ENCODE assay signal across 9 cellular contexts in genomic region chr2:96203130-96204028, GRCh38. TPM values are rescaled to one million over a fixed set of nuclear protein-coding genes. Genes with fewer than 3 reads are reported as not detected.
A peak's percentile ranks its signal among the peaks of the same experiment; 100 is the strongest.
DNase-seq lines count a peak whose midpoint lies in the region; TF ChIP-seq lines count a peak whose summit lies in the region.
"Had no signal": no experiment of that assay in that cellular context is flagged by ENCODE, and none has a peak within 500 bp of the region (broad histone marks: within the 10 kb centered on the region; RNA-seq: fewer than 3 reads in every experiment).

No MANE protein-coding gene starts in this region.

- H3K4me3 ChIP-seq in DOHH2 (ENCODE audit: low read length) (peak overlapping the region; percentile 78), osteoblast (ENCODE audit: insufficient read depth, low read length) (peak overlapping the region; percentile 27), testis (no peak overlapping the region)

- H3K79me2 ChIP-seq in DOHH2 (ENCODE audit: control insufficient read depth, low read length) = peaks cover 100% of the 10 kb centered on the region
- peaks cover 97% of the 10 kb centered on the region for H3K79me2 ChIP-seq in osteoblast (ENCODE audit: insufficient read depth, low read length)

- H3F3A ChIP-seq in DOHH2 (ENCODE audit: control insufficient read depth, insufficient read depth) = peaks cover 11% of the 10 kb centered on the region

- H3K4me1 ChIP-seq in DOHH2 (ENCODE audit: control insufficient read depth, low read length) = peaks cover 77% of the 10 kb centered on the region
- H3K4me1 ChIP-seq in osteoblast (ENCODE audit: insufficient read depth, low read length) = peaks cover 55% of the 10 kb centered on the region
- peaks cover 30% of the 10 kb centered on the region for H3K4me1 ChIP-seq in testis

- H2AFZ ChIP-seq in osteoblast (ENCODE audit: low read length) = no peak overlapping the region

- WGBS in testis, 2 donors = 81 to 83% methylated on average over 9 of the region's 9 CpGs

- H4K20me1 ChIP-seq in DOHH2 (ENCODE audit: control insufficient read depth, insufficient read depth, low read depth, low read length) (peaks cover 76% of the 10 kb centered on the region), osteoblast (ENCODE audit: insufficient read depth, low read length) (peaks cover 46% of the 10 kb centered on the region)

- peak; percentile 54 for DNase-seq in NCI-H82 treated with DMSO at 0.1 percent for 48 hours (lab: John Stamatoyannopoulos, UW; ENCODE audit: unreplicated experiment)
- DNase-seq in dermis microvascular lymphatic vessel endothelial cell (ENCODE audit: low read depth in 2 of 2) = peak; percentile 12 to 31
- DNase-seq in osteoblast (ENCODE audit: insufficient read length, low spot score, missing footprints) = no peak
- DNase-seq in Ammon's horn (ENCODE audit: low spot score) = no peak
- no peak for DNase-seq in DMS53 (lab: John Stamatoyannopoulos, UW)
- no peak for DNase-seq in NCI-H146 (lab: John Stamatoyannopoulos, UW)
- DNase-seq in testis = no peak
- DNase-seq: stimulated activated CD4-positive, alpha-beta T cell treated with anti-CD3 and anti-CD28 coated beads, Interleukin-2, amount 100 ng/mL, for 48 hours had no signal

- H3K27ac ChIP-seq in DOHH2 (ENCODE audit: low read depth, low read length) (no peak overlapping the region), osteoblast (ENCODE audit: low read depth, low read length) (peak overlapping the region; percentile 38), testis (peak overlapping the region in 1 of 2 donors; percentile 2)

- TF ChIP-seq POLR2A in testis (IDR thresholded peaks at IDR 0.05) = no peak

- TF ChIP-seq CTCF in DOHH2 (IDR thresholded peaks at IDR 0.05; ENCODE audit: low read depth, low read length, poor library complexity, severe bottlenecking) = no peak
- no peak for TF ChIP-seq CTCF in osteoblast (IDR thresholded peaks at IDR 0.05; ENCODE audit: extremely low read depth, low read depth, low read length)
- no peak for TF ChIP-seq CTCF in testis (IDR thresholded peaks at IDR 0.05)

- H3K9me2 ChIP-seq in DOHH2 (replicated peaks; ENCODE audit: control insufficient read depth, low read length) = no peaks in the 10 kb centered on the region

- H3K4me2 ChIP-seq in DOHH2 (ENCODE audit: low read length) (peak overlapping the region; percentile 76), osteoblast (ENCODE audit: insufficient read depth, low read length) (peak overlapping the region; percentile 66)

- H3K36me3 ChIP-seq in DOHH2 (ENCODE audit: control insufficient read depth, low read length) (peaks cover 95% of the 10 kb centered on the region), osteoblast (ENCODE audit: insufficient read depth, low read length) (no peaks in the 10 kb centered on the region), testis (ENCODE audit: low read depth, missing control alignments) (no peaks in the 10 kb centered on the region)

- H3K27me3 ChIP-seq in DOHH2 (ENCODE audit: control insufficient read depth, low read length) (no peaks in the 10 kb centered on the region), osteoblast (ENCODE audit: insufficient read depth, low read length) (no peaks in the 10 kb centered on the region), testis (no peaks in the 10 kb centered on the region)

- intact Hi-C loops in testis (cut with DNase I; ENCODE audit: low total_unique reads) = no loop called here

- H3K9me3 ChIP-seq in DOHH2 (ENCODE audit: control insufficient read depth, insufficient read depth, low read length) = no peaks in the 10 kb centered on the region
- H3K9me3 ChIP-seq in osteoblast (ENCODE audit: low read depth, low read length) = no peaks in the 10 kb centered on the region
- no peaks in the 10 kb centered on the region for H3K9me3 ChIP-seq in testis

RNA-seq across cellular contexts. Expression of gene STARD7, which starts 5.2 kb away (rescaled TPM):
- 238 and 252 TPM in 2 replicates for total RNA-seq in dermis microvascular lymphatic vessel endothelial cell
- 139 and 163 TPM in 2 replicates for total RNA-seq in osteoblast
- 10 to 100 TPM; 77.7 to 96.2 TPM for total RNA-seq in testis
- polyA plus RNA-seq in testis (ENCODE audit: insufficient read depth, low read depth, low replicate concordance) = 58.0 TPM

RNA-seq across cellular contexts. Expression of gene DUSP2, which starts 58.1 kb away (rescaled TPM):
- total RNA-seq in dermis microvascular lymphatic vessel endothelial cell = 0.26 and 0.76 TPM in 2 replicates
- total RNA-seq in osteoblast = 2.7 and 3.3 TPM in 2 replicates
- 10 to 100 TPM in 1 of 2 donors, 1 to 10 TPM in 1; 6.3 to 16.5 TPM for total RNA-seq in testis
- 5.7 TPM for polyA plus RNA-seq in testis (ENCODE audit: insufficient read depth, low read depth, low replicate concordance)

Comparison
In these comparisons a context has a peak if more than half of its experiments do, and no peak if none do; other contexts are left out.
1. H3K4me3 ChIP-seq: peak in DOHH2 (single experiment) and osteoblast (single experiment); none in testis (0 of 2).
2. DNase-seq: peak in NCI-H82 treated with DMSO at 0.1 percent for 48 hours (single experiment) and dermis microvascular lymphatic vessel endothelial cell (2 of 2); none in osteoblast (single experiment), Ammon's horn (single experiment), DMS53 (single experiment), NCI-H146 (single experiment) and testis (single experiment).